37 cellular contexts compared by ENCODE assay signal in genomic region chr6:99846021-99846420, GRCh38.
"Had no signal": no experiment of that assay in that cellular context is flagged by ENCODE, and none has a peak within 500 bp of the region (broad histone marks: within the 10 kb centered on the region; RNA-seq: fewer than 3 reads in every experiment).

No MANE protein-coding gene starts in this region.

- H3K4me3 ChIP-seq: ascending aorta, cardiac muscle cell had no signal

- H3K4me1 ChIP-seq: ascending aorta had no signal

- H3K9me3 Mint-ChIP-seq: activated CD4-positive, alpha-beta memory T cell treated with anti-CD3 and anti-CD28 coated beads, Interleukin-2, amount 10 ng/mL, durations not matched to agents 7 days and 5 days; activated CD4-positive, alpha-beta T cell treated with anti-CD3 and anti-CD28 coated beads, Interleukin-2, amount 10 ng/mL, durations not matched to agents 7 days and 5 days; activated naive CD4-positive, alpha-beta T cell treated with anti-CD3 and anti-CD28 coated beads, Interleukin-2, amount 10 ng/mL, durations not matched to agents 7 days and 5 days; activated naive CD4-positive, alpha-beta T cell treated with anti-CD3 and anti-CD28 coated beads, Interleukin-2, amount 50 U/mL, for 24 hours; activated naive CD8-positive, alpha-beta T cell treated with anti-CD3 and anti-CD28 coated beads, Interleukin-2, amount 10 ng/mL, durations not matched to agents 7 days and 5 days; activated naive CD8-positive, alpha-beta T cell treated with anti-CD3 and anti-CD28 coated beads, Interleukin-2, amount 50 U/mL, for 24 hours; activated T-cell treated with anti-CD3 and anti-CD28 coated beads, Interleukin-2, amount 50 U/mL, for 24 hours; activated T-helper 2 cell treated with anti-CD3 and anti-CD28 coated beads, Interferon-gamma antibody, Interleukin-2, Interleukin-4, amounts not matched to agents 10 μg/mL and 5 μg/mL and 100 μg/mL, durations not matched to agents 14 hours and 24 hours and 36 hours; brain; central memory CD8-positive, alpha-beta T cell; T-helper 1 cell treated with Interleukin-12 subunit alpha and Interleukin-12 subunit beta and Interleukin-4 antibody, amounts not matched to agents 30 μg/mL and 1 μg/mL, for 36 hours; T-helper 2 cell treated with Interferon-gamma antibody and Interleukin-4, amounts not matched to agents 5 μg/mL and 100 μg/mL, for 36 hours had no signal

- ATAC-seq: activated CD4-positive, CD25-positive, alpha-beta regulatory T cell treated with anti-CD3 and anti-CD28 coated beads, Interleukin-2, amount 50 U/mL, for 24 hours; activated CD8-positive, alpha-beta memory T cell treated with anti-CD3 and anti-CD28 coated beads, Interleukin-2, amount 10 ng/mL, durations not matched to agents 7 days and 5 days; activated CD8-positive, alpha-beta T cell treated with anti-CD3 and anti-CD28 coated beads, Interleukin-2, amount 10 ng/mL, durations not matched to agents 7 days and 5 days; activated naive CD8-positive, alpha-beta T cell treated with anti-CD3 and anti-CD28 coated beads, Interleukin-2, amount 50 U/mL, for 24 hours had no signal

- H3K36me3 Mint-ChIP-seq: activated CD8-positive, alpha-beta memory T cell treated with anti-CD3 and anti-CD28 coated beads, Interleukin-2, amount 10 ng/mL, durations not matched to agents 7 days and 5 days; activated naive CD4-positive, alpha-beta T cell treated with anti-CD3 and anti-CD28 coated beads, Interleukin-2, amount 10 ng/mL, durations not matched to agents 7 days and 5 days; activated naive CD4-positive, alpha-beta T cell treated with anti-CD3 and anti-CD28 coated beads, Interleukin-2, amount 50 U/mL, for 24 hours; activated naive CD8-positive, alpha-beta T cell; activated naive CD8-positive, alpha-beta T cell treated with anti-CD3 and anti-CD28 coated beads, Interleukin-2, amount 10 ng/mL, durations not matched to agents 7 days and 5 days; brain had no signal

- H3K9me3 ChIP-seq: ascending aorta had no signal

- H3K27ac Mint-ChIP-seq: activated CD4-positive, alpha-beta memory T cell treated with anti-CD3 and anti-CD28 coated beads, Interleukin-2, amount 10 ng/mL, durations not matched to agents 7 days and 5 days; activated CD4-positive, alpha-beta T cell treated with anti-CD3 and anti-CD28 coated beads, Interleukin-2, amount 10 ng/mL, durations not matched to agents 7 days and 5 days; activated CD8-positive, alpha-beta memory T cell treated with anti-CD3 and anti-CD28 coated beads, Interleukin-2, amount 10 ng/mL, durations not matched to agents 7 days and 5 days; activated CD8-positive, alpha-beta T cell treated with anti-CD3 and anti-CD28 coated beads, Interleukin-2, amount 10 ng/mL, durations not matched to agents 7 days and 5 days; activated naive CD4-positive, alpha-beta T cell treated with anti-CD3 and anti-CD28 coated beads, Interleukin-2, amount 10 ng/mL, durations not matched to agents 7 days and 5 days; activated naive CD4-positive, alpha-beta T cell treated with anti-CD3 and anti-CD28 coated beads, Interleukin-2, amount 50 U/mL, for 24 hours; activated naive CD8-positive, alpha-beta T cell; activated naive CD8-positive, alpha-beta T cell treated with anti-CD3 and anti-CD28 coated beads, Interleukin-2, amount 10 ng/mL, durations not matched to agents 7 days and 5 days; activated naive CD8-positive, alpha-beta T cell treated with anti-CD3 and anti-CD28 coated beads, Interleukin-2, amount 50 U/mL, for 24 hours; activated T-cell treated with anti-CD3 and anti-CD28 coated beads, Interleukin-2, amount 50 U/mL, for 24 hours; activated T-helper 2 cell treated with anti-CD3 and anti-CD28 coated beads, Interferon-gamma antibody, Interleukin-2, Interleukin-4, amounts not matched to agents 10 μg/mL and 5 μg/mL and 100 μg/mL, durations not matched to agents 14 hours and 24 hours and 36 hours; brain; T-helper 1 cell treated with Interleukin-12 subunit alpha and Interleukin-12 subunit beta and Interleukin-4 antibody, amounts not matched to agents 30 μg/mL and 1 μg/mL, for 36 hours; T-helper 2 cell treated with Interferon-gamma antibody and Interleukin-4, amounts not matched to agents 5 μg/mL and 100 μg/mL, for 36 hours had no signal

- H3K4me3 Mint-ChIP-seq: activated CD4-positive, alpha-beta memory T cell treated with anti-CD3 and anti-CD28 coated beads, Interleukin-2, amount 10 ng/mL, durations not matched to agents 7 days and 5 days; activated CD4-positive, alpha-beta T cell treated with anti-CD3 and anti-CD28 coated beads, Interleukin-2, amount 10 ng/mL, durations not matched to agents 7 days and 5 days; activated CD8-positive, alpha-beta memory T cell treated with anti-CD3 and anti-CD28 coated beads, Interleukin-2, amount 10 ng/mL, durations not matched to agents 7 days and 5 days; activated CD8-positive, alpha-beta T cell treated with anti-CD3 and anti-CD28 coated beads, Interleukin-2, amount 10 ng/mL, durations not matched to agents 7 days and 5 days; activated naive CD4-positive, alpha-beta T cell treated with anti-CD3 and anti-CD28 coated beads, Interleukin-2, amount 10 ng/mL, durations not matched to agents 7 days and 5 days; activated naive CD4-positive, alpha-beta T cell treated with anti-CD3 and anti-CD28 coated beads, Interleukin-2, amount 50 U/mL, for 24 hours; activated naive CD8-positive, alpha-beta T cell; activated naive CD8-positive, alpha-beta T cell treated with anti-CD3 and anti-CD28 coated beads, Interleukin-2, amount 10 ng/mL, durations not matched to agents 7 days and 5 days; activated naive CD8-positive, alpha-beta T cell treated with anti-CD3 and anti-CD28 coated beads, Interleukin-2, amount 50 U/mL, for 24 hours; activated T-cell treated with anti-CD3 and anti-CD28 coated beads, Interleukin-2, amount 50 U/mL, for 24 hours; brain; central memory CD8-positive, alpha-beta T cell; T-helper 1 cell treated with Interleukin-12 subunit alpha and Interleukin-12 subunit beta and Interleukin-4 antibody, amounts not matched to agents 30 μg/mL and 1 μg/mL, for 36 hours; T-helper 2 cell treated with Interferon-gamma antibody and Interleukin-4, amounts not matched to agents 5 μg/mL and 100 μg/mL, for 36 hours had no signal

- H3K27ac ChIP-seq: ascending aorta, cardiac muscle cell, VCaP had no signal

- H3K27me3 ChIP-seq: ascending aorta, cardiac muscle cell had no signal

- H3K4me1 Mint-ChIP-seq: activated CD4-positive, alpha-beta memory T cell treated with anti-CD3 and anti-CD28 coated beads, Interleukin-2, amount 10 ng/mL, durations not matched to agents 7 days and 5 days; activated CD4-positive, alpha-beta T cell treated with anti-CD3 and anti-CD28 coated beads, Interleukin-2, amount 10 ng/mL, durations not matched to agents 7 days and 5 days; activated CD8-positive, alpha-beta memory T cell treated with anti-CD3 and anti-CD28 coated beads, Interleukin-2, amount 10 ng/mL, durations not matched to agents 7 days and 5 days; activated naive CD4-positive, alpha-beta T cell treated with anti-CD3 and anti-CD28 coated beads, Interleukin-2, amount 10 ng/mL, durations not matched to agents 7 days and 5 days; activated naive CD4-positive, alpha-beta T cell treated with anti-CD3 and anti-CD28 coated beads, Interleukin-2, amount 50 U/mL, for 24 hours; activated naive CD8-positive, alpha-beta T cell treated with anti-CD3 and anti-CD28 coated beads, Interleukin-2, amount 10 ng/mL, durations not matched to agents 7 days and 5 days; activated naive CD8-positive, alpha-beta T cell treated with anti-CD3 and anti-CD28 coated beads, Interleukin-2, amount 50 U/mL, for 24 hours; brain; central memory CD8-positive, alpha-beta T cell had no signal

- H3K27me3 Mint-ChIP-seq: activated naive CD4-positive, alpha-beta T cell treated with anti-CD3 and anti-CD28 coated beads, Interleukin-2, amount 10 ng/mL, durations not matched to agents 7 days and 5 days had no signal

- FAIRE-seq: bronchial epithelial cell, TTC549 had no signal

- DNase-seq: activated CD4-positive, alpha-beta memory T cell treated with anti-CD3 and anti-CD28 coated beads, Interleukin-2, amount 10 ng/mL, durations not matched to agents 7 days and 5 days; activated CD4-positive, alpha-beta T cell treated with anti-CD3 and anti-CD28 coated beads for 1 hour; activated CD4-positive, alpha-beta T cell treated with anti-CD3 and anti-CD28 coated beads for 4 hours; activated CD4-positive, alpha-beta T cell treated with anti-CD3 and anti-CD28 coated beads, Interleukin-2, amount 10 ng/mL, durations not matched to agents 7 days and 5 days; activated CD4-positive, alpha-beta T cell treated with anti-CD3 and anti-CD28 coated beads, Interleukin-2, amount 50 U/mL, for 48 hours; activated CD4-positive, CD25-positive, alpha-beta regulatory T cell; activated CD8-positive, alpha-beta memory T cell treated with anti-CD3 and anti-CD28 coated beads for 24 hours; activated CD8-positive, alpha-beta memory T cell treated with anti-CD3 and anti-CD28 coated beads, Interleukin-2, amount 10 ng/mL, durations not matched to agents 7 days and 5 days; activated CD8-positive, alpha-beta memory T cell treated with anti-CD3 and anti-CD28 coated beads, Interleukin-2, amount 50 U/mL, for 48 hours; activated CD8-positive, alpha-beta T cell treated with anti-CD3 and anti-CD28 coated beads, Interleukin-2, amount 10 ng/mL, durations not matched to agents 7 days and 5 days; activated effector memory CD4-positive, alpha-beta T cell treated with Interleukin-2 at 50 U/mL for 16 hours; activated gamma-delta T cell; activated naive CD4-positive, alpha-beta T cell treated with anti-CD3 and anti-CD28 coated beads, Interleukin-2, amount 10 ng/mL, durations not matched to agents 7 days and 5 days; activated naive CD4-positive, alpha-beta T cell treated with Interleukin-2 at 50 U/mL for 16 hours; activated naive CD8-positive, alpha-beta T cell treated with anti-CD3 and anti-CD28 coated beads, Interleukin-2, amount 10 ng/mL, durations not matched to agents 7 days and 5 days; activated naive CD8-positive, alpha-beta T cell treated with anti-CD3 and anti-CD28 coated beads, Interleukin-2, amount 50 U/mL, for 24 hours; activated T-cell treated with anti-CD3 and anti-CD28 coated beads, Interleukin-2, amount 50 U/mL, for 24 hours; activated T-cell treated with anti-CD3 and anti-CD28 coated beads, Interleukin-2, amount 50 U/mL, for 48 hours; amygdala; caudate nucleus; cerebellar nuclear complex; T-helper 1 cell; T-helper 2 cell; T-helper 9 cell had no signal

- H3K36me3 ChIP-seq: ascending aorta, cardiac muscle cell had no signal
